In the genomic region with DNA sequence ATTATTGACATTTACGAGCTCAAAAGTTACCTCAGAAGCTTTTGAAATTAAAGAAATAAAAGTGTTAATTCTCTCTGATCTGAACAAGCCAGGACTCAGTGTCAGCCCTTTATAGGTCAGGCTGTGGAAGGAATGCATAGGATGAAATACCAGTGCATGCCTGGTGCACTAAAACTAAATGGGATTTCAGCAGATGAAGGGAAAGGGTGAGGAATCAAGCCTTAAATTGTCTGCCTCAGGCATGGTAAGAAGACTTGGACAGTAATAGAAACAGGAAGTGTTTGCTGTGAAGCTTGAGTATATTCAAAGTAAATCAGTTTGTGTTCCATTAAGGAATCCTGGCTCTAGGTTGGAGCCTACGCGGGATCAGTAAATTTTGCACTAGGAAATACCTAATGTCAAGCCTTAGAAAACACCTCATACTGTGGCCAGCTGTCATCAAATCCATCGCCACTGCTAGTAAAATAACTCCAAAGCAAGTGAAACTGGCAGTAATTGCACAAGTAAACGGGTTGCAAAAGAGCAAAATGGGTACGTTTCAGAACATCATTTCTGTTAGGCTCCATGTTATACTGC, we compare ENCODE assay signal across 21 cellular contexts.
A peak's percentile ranks its signal among the peaks of the same experiment; 100 is the strongest.
DNase-seq lines count a peak whose midpoint lies in the region; ATAC-seq and TF ChIP-seq lines count a peak whose summit lies in the region.
"Had no signal": no experiment of that assay in that cellular context is flagged by ENCODE, and none has a peak within 500 bp of the region (broad histone marks: within the 10 kb centered on the region; RNA-seq: fewer than 3 reads in every experiment).

No MANE protein-coding gene starts in this region.

- H3K4me2 ChIP-seq in GM23248 (ENCODE audit: unreplicated experiment), result no peak overlapping the region

- no peaks in the 10 kb centered on the region for H4K20me1 ChIP-seq in GM23248 (ENCODE audit: insufficient read depth)

- H3K9ac ChIP-seq in GM23248, result no peak overlapping the region

- no peak overlapping the region for H3K4me3 ChIP-seq in heart left ventricle
- H3K4me3 ChIP-seq in NB4 (ENCODE audit: low read depth, low read length), result no peak overlapping the region
- no peak overlapping the region for H3K4me3 ChIP-seq in gastroesophageal sphincter
- H3K4me3 ChIP-seq in thoracic aorta, result peak overlapping the region; percentile 45
- no peak overlapping the region for H3K4me3 ChIP-seq in GM23248
- H3K4me3 ChIP-seq: thyroid gland had no signal

- H3K27me3 ChIP-seq in heart left ventricle (no peaks in the 10 kb centered on the region), gastroesophageal sphincter (no peaks in the 10 kb centered on the region), thoracic aorta (replicated peaks; ENCODE audit: insufficient read depth) (no peaks in the 10 kb centered on the region), GM23248 (replicated peaks; ENCODE audit: insufficient read depth) (no peaks in the 10 kb centered on the region)
- H3K27me3 ChIP-seq: thyroid gland had no signal

- WGBS in heart left ventricle, 4 donors, result 55 to 73% (median 63%) methylated on average over 6 of the region's 6 CpGs
- WGBS in gastroesophageal sphincter (ENCODE audit: low coverage in 1 of 2), 2 donors, result 64 to 68% methylated on average over 6 of the region's 6 CpGs
- WGBS in GM23248 (ENCODE audit: low coverage in 1 of 2, low lambda C conversion rate in 2 of 2, missing lambda C conversion rate in 2 of 2), 2 experiments, result 76 to 84% methylated on average over 6 of the region's 6 CpGs

- intact Hi-C loops in heart left ventricle (cut with DNase I), result no loop called here
- intact Hi-C loops in Right ventricle myocardium superior (cut with DNase I), result no loop called here

- in situ Hi-C loops in GM13976 (cut with MboI; ENCODE audit: low sequenced_read_pairs, unreplicated experiment) (no loop called here), GM23248 (cut with MboI) (no loop called here)

- H2AFZ ChIP-seq in GM23248, result no peak overlapping the region

- TF ChIP-seq POLR2A in heart left ventricle (IDR thresholded peaks at IDR 0.05) (no peak), NB4 (IDR thresholded peaks at IDR 0.05; ENCODE audit: extremely low read depth, insufficient read length) (no peak), gastroesophageal sphincter (IDR thresholded peaks at IDR 0.05) (no peak)

- no peak for ATAC-seq in heart left ventricle
- ATAC-seq in Right ventricle myocardium superior (ENCODE audit: poor library complexity), result no peak
- ATAC-seq in gastroesophageal sphincter, result no peak
- no peak for ATAC-seq in thoracic aorta (ENCODE audit: insufficient number of reproducible peaks, low FRiP score, low read depth)
- no peak for ATAC-seq in GM18502 (IDR thresholded peaks at IDR 0.05; ENCODE audit: poor library complexity, unreplicated experiment)
- ATAC-seq: activated naive CD8-positive, alpha-beta T cell treated with anti-CD3 and anti-CD28 coated beads, Interleukin-2, amount 50 U/mL, for 24 hours; effector memory CD8-positive, alpha-beta T cell; esophagus mucosa; HepG2; stimulated activated naive CD8-positive, alpha-beta T cell treated with anti-CD3 and anti-CD28 coated beads, Interleukin-15, Interleukin-2, amounts not matched to agents 100 U/mL and 50 U/mL, for 24 hours had no signal

- H3K27ac ChIP-seq in heart left ventricle, result peak overlapping the region; percentile 35 to 94 (median 78)
- peak overlapping the region in 3 of 4 donors; percentile 24 to 67 (median 43) for H3K27ac ChIP-seq in gastroesophageal sphincter
- H3K27ac ChIP-seq in thoracic aorta, result peak overlapping the region; percentile 51 to 53
- H3K27ac ChIP-seq in GM23248, result no peak overlapping the region
- H3K27ac ChIP-seq: thyroid gland had no signal

- H3K9me3 ChIP-seq in heart left ventricle (no peaks in the 10 kb centered on the region), gastroesophageal sphincter (no peaks in the 10 kb centered on the region), thoracic aorta (no peaks in the 10 kb centered on the region), GM23248 (ENCODE audit: low read depth) (no peaks in the 10 kb centered on the region)
- H3K9me3 ChIP-seq: thyroid gland had no signal

- DNase-seq in heart left ventricle (no peak), Right ventricle myocardium superior (no peak), NB4 (ENCODE audit: low read depth) (peak; percentile 22), thoracic aorta (ENCODE audit: low spot score) (no peak), GM13976 (ENCODE audit: low spot score) (no peak), GM23248 (no peak)
- DNase-seq: activated CD4-positive, alpha-beta memory T cell treated with anti-CD3 and anti-CD28 coated beads for 36 hours; activated naive CD8-positive, alpha-beta T cell treated with anti-CD3 and anti-CD28 coated beads, Interleukin-2, amount 50 U/mL, for 24 hours; effector memory CD8-positive, alpha-beta T cell; GOT3; NCI-H1436; NCI-H2107; RPMI8226; stimulated activated CD4-positive, alpha-beta T cell treated with anti-CD3 and anti-CD28 coated beads, Interleukin-2, amount 100 ng/mL, for 48 hours; stimulated activated naive CD8-positive, alpha-beta T cell treated with anti-CD3 and anti-CD28 coated beads, Interleukin-15, Interleukin-2, amounts not matched to agents 100 U/mL and 50 U/mL, for 24 hours; T1000; thyroid gland had no signal

- no peaks in the 10 kb centered on the region for H3K9me2 ChIP-seq in GM23248 (ENCODE audit: insufficient read depth)

- no peaks in the 10 kb centered on the region for H3K36me3 ChIP-seq in heart left ventricle
- no peaks in the 10 kb centered on the region for H3K36me3 ChIP-seq in gastroesophageal sphincter
- no peaks in the 10 kb centered on the region for H3K36me3 ChIP-seq in thoracic aorta
- no peaks in the 10 kb centered on the region for H3K36me3 ChIP-seq in GM23248 (ENCODE audit: low read depth)
- H3K36me3 ChIP-seq: thyroid gland had no signal

- TF ChIP-seq CTCF in heart left ventricle (IDR thresholded peaks at IDR 0.05) (no peak), NB4 (IDR thresholded peaks at IDR 0.05; ENCODE audit: low read depth, low read length) (no peak), gastroesophageal sphincter (IDR thresholded peaks at IDR 0.05) (no peak), thoracic aorta (IDR thresholded peaks at IDR 0.05) (no peak), GM13976 (IDR thresholded peaks at IDR 0.05; ENCODE audit: borderline replicate concordance, control extremely low read depth, extremely low read depth, insufficient read depth, missing control alignments) (no peak)

- H3K4me1 ChIP-seq in heart left ventricle, result peaks cover 0 to 91% (median 51%) of the 10 kb centered on the region in 12 donors
- H3K4me1 ChIP-seq in gastroesophageal sphincter, result peaks cover 10 to 83% (median 21%) of the 10 kb centered on the region in 3 donors
- H3K4me1 ChIP-seq in thoracic aorta (ENCODE audit: control insufficient read depth in 1 of 2, low read depth in 2 of 2), result peaks cover 24 to 70% of the 10 kb centered on the region in 2 donors
- H3K4me1 ChIP-seq in GM23248 (ENCODE audit: insufficient read depth), result no peaks in the 10 kb centered on the region
- H3K4me1 ChIP-seq: thyroid gland had no signal

- no peak for TF ChIP-seq EP300 in gastroesophageal sphincter (IDR thresholded peaks at IDR 0.05)

- H3K79me2 ChIP-seq in GM23248 (ENCODE audit: insufficient read depth), result no peaks in the 10 kb centered on the region

- no peaks in the 10 kb centered on the region for H3F3A ChIP-seq in GM23248 (ENCODE audit: insufficient read depth)
